ENCODE assay signal across 10 cellular contexts in the genomic region with DNA sequence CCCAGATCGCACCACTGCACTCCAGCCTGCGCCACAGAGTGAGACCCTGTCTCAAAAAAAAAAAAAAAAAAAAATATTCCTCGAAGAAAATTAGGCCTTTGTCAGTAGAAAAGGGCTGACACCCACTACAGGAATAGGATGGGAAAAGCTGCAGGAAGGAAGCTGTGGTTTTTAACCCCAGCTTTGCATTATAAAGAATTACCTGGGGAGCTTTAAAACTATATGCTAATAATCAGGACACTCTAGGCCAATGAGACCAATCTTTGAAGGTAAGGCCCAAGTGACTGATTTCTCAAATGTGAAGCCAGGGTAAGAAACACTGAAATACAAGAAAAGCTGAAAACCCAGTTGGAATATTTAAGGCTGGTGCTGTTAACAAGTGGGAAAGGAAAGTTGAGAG.
DNase-seq lines count a peak whose midpoint lies in the region; ATAC-seq, FAIRE-seq and TF ChIP-seq lines count a peak whose summit lies in the region.
"Had no signal": no experiment of that assay in that cellular context is flagged by ENCODE, and none has a peak within 500 bp of the region (broad histone marks: within the 10 kb centered on the region; RNA-seq: fewer than 3 reads in every experiment).

No MANE protein-coding gene starts in this region.

- peaks cover 11% of the 10 kb centered on the region for H4K20me1 ChIP-seq in K562 (replicated peaks; ENCODE audit: control insufficient read depth, insufficient read depth, low read length)

- H3K23ac ChIP-seq in mesenchymal stem cell (ENCODE audit: low read length in 2 of 2), result no peak overlapping the region

- no peak overlapping the region for H3K4ac ChIP-seq in mesenchymal stem cell (ENCODE audit: low read depth in 1 of 2, low read length in 2 of 2)

- H3K18ac ChIP-seq in mesenchymal stem cell (ENCODE audit: low read depth in 1 of 2, low read length in 2 of 2), result no peak overlapping the region

- peak overlapping the region; percentile 10 for H3K27ac Mint-ChIP-seq in activated T-cell treated with anti-CD3 and anti-CD28 coated beads, Interleukin-2, amount 50 U/mL, for 72 hours

- no peaks in the 10 kb centered on the region for H3K9me3 Mint-ChIP-seq in activated T-cell treated with anti-CD3 and anti-CD28 coated beads, Interleukin-2, amount 50 U/mL, for 72 hours

- H3K27ac ChIP-seq in K562 (ENCODE audit: extremely low read depth, low read depth, low read length) (no peak overlapping the region), mesenchymal stem cell (ENCODE audit: low read length, poor library complexity, severe bottlenecking) (peak overlapping the region; percentile 25), tibial artery (peak overlapping the region; percentile 84 to 92), pancreas (peak overlapping the region in 1 of 4 donors; percentile 8)

- peaks cover 4% of the 10 kb centered on the region; the same call in 2 of the 3 replicates for H3K36me3 ChIP-seq in K562 (ENCODE audit: control insufficient read depth, insufficient read depth, low read length)
- H3K36me3 ChIP-seq in mesenchymal stem cell (ENCODE audit: control insufficient read depth in 1 of 2, insufficient read depth in 2 of 2, low read depth in 1 of 2, low read length in 2 of 2), result peaks cover 0 to 6% of the 10 kb centered on the region in 2 experiments
- H3K36me3 ChIP-seq in tibial artery, result no peaks in the 10 kb centered on the region
- H3K36me3 ChIP-seq in pancreas, result no peaks in the 10 kb centered on the region

- no peaks in the 10 kb centered on the region for H3K79me1 ChIP-seq in mesenchymal stem cell (replicated peaks; ENCODE audit: low read length, poor library complexity, severe bottlenecking)

- H3K4me2 ChIP-seq in K562 (ENCODE audit: insufficient read depth, low read length) (peak overlapping the region; percentile 18; the same call in 1 of the 2 replicates), mesenchymal stem cell (ENCODE audit: low read length, poor library complexity, severe bottlenecking) (peak overlapping the region; percentile 83)

- H3K36me3 Mint-ChIP-seq in activated T-cell treated with anti-CD3 and anti-CD28 coated beads, Interleukin-2, amount 50 U/mL, for 72 hours (ENCODE audit: insufficient read depth in 2 of 2), result peaks cover 6 to 9% of the 10 kb centered on the region in 2 donors

- H3K4me1 Mint-ChIP-seq in activated T-cell treated with anti-CD3 and anti-CD28 coated beads, Interleukin-2, amount 50 U/mL, for 72 hours (ENCODE audit: low read depth), result peaks cover 70% of the 10 kb centered on the region

- TF ChIP-seq CTCF in K562 (IDR thresholded peaks at IDR 0.05 in 2 of 3, conservative IDR thresholded peaks at IDR 0.05 in 1 of 3; ENCODE audit: insufficient read depth in 2 of 3, low read depth in 1 of 3, low read length in 3 of 3) (no peak), tibial artery (IDR thresholded peaks at IDR 0.05) (no peak), pancreas (IDR thresholded peaks at IDR 0.05) (no peak)

- no peak overlapping the region for H4K8ac ChIP-seq in mesenchymal stem cell (ENCODE audit: low read length)

- H3K4me3 ChIP-seq in K562 (no peak overlapping the region), mesenchymal stem cell (ENCODE audit: insufficient read depth in 1 of 2, low read depth in 1 of 2, low read length in 2 of 2) (peak overlapping the region in 1 of 2 experiments; percentile 86), tibial artery (peak overlapping the region; percentile 66 to 78), pancreas (peak overlapping the region in 1 of 4 donors; percentile 10)

- no peak overlapping the region for H2BK12ac ChIP-seq in mesenchymal stem cell (ENCODE audit: low read length in 2 of 2)

- FAIRE-seq in K562 (lab: Jason Lieb, UNC), result no peak
- no peak for FAIRE-seq in pancreas (lab: Jason Lieb, UNC)
- FAIRE-seq in GM12891 (lab: Jason Lieb, UNC), result no peak
- FAIRE-seq: small intestine had no signal

- no peak overlapping the region for H2BK5ac ChIP-seq in mesenchymal stem cell (ENCODE audit: low read depth, low read length, poor library complexity, severe bottlenecking)

- no peak overlapping the region for H4K91ac ChIP-seq in mesenchymal stem cell (ENCODE audit: low read length)

- no peak for TF ChIP-seq EP300 in K562 (IDR thresholded peaks at IDR 0.05; ENCODE audit: low read length)

- peak overlapping the region; percentile 87 to 89 for H3K4me3 Mint-ChIP-seq in activated T-cell treated with anti-CD3 and anti-CD28 coated beads, Interleukin-2, amount 50 U/mL, for 72 hours

- no peak for TF ChIP-seq RAD21 in K562 (CRISPR knock-in tag; conservative IDR thresholded peaks at IDR 0.05 in 1 of 2, IDR thresholded peaks at IDR 0.05 in 1 of 2)

- no peaks in the 10 kb centered on the region for H3K9me3 ChIP-seq in K562 (replicated peaks; ENCODE audit: control insufficient read depth, insufficient read depth, low read depth, low read length)
- H3K9me3 ChIP-seq in mesenchymal stem cell (ENCODE audit: control insufficient read depth, low read length), result no peaks in the 10 kb centered on the region
- no peaks in the 10 kb centered on the region for H3K9me3 ChIP-seq in tibial artery
- H3K9me3 ChIP-seq in pancreas, result no peaks in the 10 kb centered on the region

- in situ Hi-C loops in K562 (cut with MboI), result no loop called here

- intact Hi-C loops in K562 (cut with micrococcal nuclease) (no loop called here), tibial artery (cut with DNase I; ENCODE audit: low total_unique reads) (no loop called here), pancreas (cut with DNase I) (no loop called here)

- no peak for DNase-seq in activated T-cell treated with anti-CD3 and anti-CD28 coated beads, Interleukin-2, amount 50 U/mL, for 72 hours
- no peak for DNase-seq in activated T-cell treated with anti-CD3 and anti-CD28 coated beads, Interleukin-2, amount 50 U/mL, for 1 hour
- DNase-seq in K562 (ENCODE audit: extremely low read depth in 1 of 4, low spot score in 3 of 4) (no peak), mesenchymal stem cell (no peak), tibial artery (no peak), pancreas (no peak), GM12891 (ENCODE audit: insufficient read length, low spot score) (no peak)
- DNase-seq: RPMI8226, small intestine had no signal

- BruUV-seq in K562 (replicated peaks; lab: Mats Ljungman, UMichigan), result no TSS peak

- no peak overlapping the region for H2BK120ac ChIP-seq in mesenchymal stem cell (ENCODE audit: low read depth, low read length)

- peaks cover 18 to 38% of the 10 kb centered on the region in 2 experiments for H3K4me1 ChIP-seq in K562 (replicated peaks in 1 of 2; ENCODE audit: control insufficient read depth in 2 of 2, insufficient read depth in 2 of 2, low read length in 2 of 2)
- H3K4me1 ChIP-seq in mesenchymal stem cell (ENCODE audit: control insufficient read depth, insufficient read depth, low read depth, low read length), result peaks cover 16% of the 10 kb centered on the region
- H3K4me1 ChIP-seq in tibial artery, result peaks cover 0 to 74% (median 49%) of the 10 kb centered on the region in 4 donors
- peaks cover 24 to 53% (median 26%) of the 10 kb centered on the region in 3 donors for H3K4me1 ChIP-seq in pancreas

- no peaks in the 10 kb centered on the region for H3K9me1 ChIP-seq in K562 (ENCODE audit: control insufficient read depth, insufficient read depth, low read length)

- no peaks in the 10 kb centered on the region for H3K27me3 ChIP-seq in K562 (ENCODE audit: control insufficient read depth in 2 of 2, insufficient read depth in 2 of 2, low read length in 2 of 2)
- no peaks in the 10 kb centered on the region for H3K27me3 ChIP-seq in mesenchymal stem cell (ENCODE audit: control insufficient read depth in 1 of 2, insufficient read depth in 1 of 2, low read length in 2 of 2)
- no peaks in the 10 kb centered on the region for H3K27me3 ChIP-seq in tibial artery
- H3K27me3 ChIP-seq in pancreas, result no peaks in the 10 kb centered on the region

- H3K79me2 ChIP-seq in K562 (ENCODE audit: control insufficient read depth, insufficient read depth, low read length), result peaks cover 47% of the 10 kb centered on the region

- H2AFZ ChIP-seq in K562 (ENCODE audit: low read depth, low read length), result no peak overlapping the region
- H2AFZ ChIP-seq in mesenchymal stem cell (ENCODE audit: low read depth, low read length), result no peak overlapping the region

- no peaks in the 10 kb centered on the region for H3K27me3 Mint-ChIP-seq in activated T-cell treated with anti-CD3 and anti-CD28 coated beads, Interleukin-2, amount 50 U/mL, for 72 hours (ENCODE audit: low read depth)

- no peak for ATAC-seq in activated T-cell treated with anti-CD3 and anti-CD28 coated beads, Interleukin-2, amount 50 U/mL, for 72 hours (replicated peaks in 1 of 2)
- ATAC-seq in K562 (no peak), HG03025 (IDR thresholded peaks at IDR 0.05; ENCODE audit: low FRiP score, unreplicated experiment) (no peak), pancreas (no peak)

- no peak overlapping the region for H2BK15ac ChIP-seq in mesenchymal stem cell (ENCODE audit: low read depth, poor library complexity, severe bottlenecking)

- H2AK5ac ChIP-seq in mesenchymal stem cell (ENCODE audit: low read length, severe bottlenecking), result no peak overlapping the region

- no peak overlapping the region for H3K9ac ChIP-seq in K562 (ENCODE audit: insufficient read depth in 1 of 2, low read depth in 2 of 2, low read length in 2 of 2)
- H3K9ac ChIP-seq in mesenchymal stem cell (ENCODE audit: low read length), result peak overlapping the region; percentile 96

- WGBS in K562 (ENCODE audit: insufficient coverage, low coverage, missing lambda C conversion rate), result 95% methylated on average over 2 of the region's 3 CpGs
- 33% methylated on average over 3 of the region's 3 CpGs for WGBS in mesenchymal stem cell
- 54 to 56% methylated on average over 3 of the region's 3 CpGs for WGBS in pancreas, 2 donors

- CTCF ChIA-PET in K562 (lab: Yijun Ruan, JAX; ENCODE audit: low intra/inter-chr PET ratio), result no interaction called here

- no peak for TF ChIP-seq POLR2A in K562 (conservative IDR thresholded peaks at IDR 0.05)
- no peak for TF ChIP-seq POLR2A in GM12891 (IDR thresholded peaks at IDR 0.05; ENCODE audit: low read depth, low read length)

- POLR2A ChIA-PET in K562 (lab: Yijun Ruan, JAX), result interaction anchor here (0.7 to 2.2 kb wide), 4 partner anchors 10 to 1149 kb away, joined by 3 to 12 read pairs (median 3); no protein-coding TSS in a partner anchor

- H3K14ac ChIP-seq in mesenchymal stem cell (ENCODE audit: low read length in 2 of 2), result no peak overlapping the region

TF ChIP-seq in K562, 482 proteins besides CTCF, POLR2A, EP300 and RAD21 (continues in another document):
- TF ChIP-seq CHCHD3 (CRISPR knock-in tag; IDR thresholded peaks at IDR 0.05), result no peak
- TF ChIP-seq ZFP36 (IDR thresholded peaks at IDR 0.05; ENCODE audit: low read depth, low read length, partially characterized antibody), result no peak
- no peak for TF ChIP-seq CCAR2 (IDR thresholded peaks at IDR 0.05; ENCODE audit: low read depth, low read length)
- no peak for TF ChIP-seq HCFC1 (IDR thresholded peaks at IDR 0.05; ENCODE audit: low read depth, low read length)
- no peak for TF ChIP-seq CBFA2T3 (IDR thresholded peaks at IDR 0.05)

TF ChIP-seq in GM12891, 5 proteins besides CTCF, POLR2A, EP300 and RAD21 (continues in another document):
- TF ChIP-seq TAF1 (IDR thresholded peaks at IDR 0.05; ENCODE audit: low read depth, low read length) (no peak), POLR2AphosphoS5 (IDR thresholded peaks at IDR 0.05; ENCODE audit: low read depth, low read length) (no peak), POU2F2 (IDR thresholded peaks at IDR 0.05; ENCODE audit: low read depth, low read length) (no peak), SPI1 (IDR thresholded peaks at IDR 0.05; ENCODE audit: low read depth, low read length) (no peak)
